1 cellular context compared by ENCODE assay signal in genomic region chr1:155193275-155193990, GRCh38.
TF ChIP-seq lines count a peak whose summit lies in the region.

No MANE protein-coding gene starts in this region.

TF ChIP-seq in HepG2, 621 proteins besides CTCF, POLR2A, EP300 and RAD21 (continued from another document and continues in another):
- TF ChIP-seq KMT2A (CRISPR knock-in tag; IDR thresholded peaks at IDR 0.05) (no peak), ZNF772 (CRISPR knock-in tag; IDR thresholded peaks at IDR 0.05) (peak; percentile 46; the same call in 1 of the 2 replicates), NFRKB (IDR thresholded peaks at IDR 0.05) (no peak), RARG (CRISPR knock-in tag; IDR thresholded peaks at IDR 0.05; ENCODE audit: low read depth) (no peak), HDAC6 (IDR thresholded peaks at IDR 0.05; ENCODE audit: low read depth, low read length) (no peak), CEBPZ (IDR thresholded peaks at IDR 0.05; ENCODE audit: low read length) (no peak), PITX1 (CRISPR knock-in tag; IDR thresholded peaks at IDR 0.05) (peak; percentile 39; the same call in 1 of the 2 replicates), TFAP4 (IDR thresholded peaks at IDR 0.05; ENCODE audit: borderline replicate concordance, low read depth) (no peak), ZNF350 (CRISPR knock-in tag; IDR thresholded peaks at IDR 0.05; ENCODE audit: borderline replicate concordance, low read depth) (peak; percentile 64; the same call in 1 of the 2 replicates), E2F5 (CRISPR knock-in tag; conservative IDR thresholded peaks at IDR 0.05) (0 out of 2 replicates have a peak, but pooled peaks have one; percentile 28), PHF21A (CRISPR knock-in tag; IDR thresholded peaks at IDR 0.05) (no peak), ZXDC (CRISPR knock-in tag; IDR thresholded peaks at IDR 0.05) (no peak), ETS1 (CRISPR knock-in tag; IDR thresholded peaks at IDR 0.05) (no peak), SMARCE1 (IDR thresholded peaks at IDR 0.05; ENCODE audit: borderline replicate concordance) (no peak), ZMAT5 (CRISPR knock-in tag; IDR thresholded peaks at IDR 0.05; ENCODE audit: borderline replicate concordance, low read depth) (no peak), KDM5B (CRISPR knock-in tag; IDR thresholded peaks at IDR 0.05; ENCODE audit: borderline replicate concordance) (no peak), AKAP8 (CRISPR knock-in tag; IDR thresholded peaks at IDR 0.05) (no peak), ZNF225 (CRISPR knock-in tag; IDR thresholded peaks at IDR 0.05) (no peak), CREB1 (IDR thresholded peaks at IDR 0.05) (no peak), CREB1 (CRISPR knock-in tag; IDR thresholded peaks at IDR 0.05) (no peak), KLF9 (CRISPR knock-in tag; IDR thresholded peaks at IDR 0.05; ENCODE audit: low read depth) (no peak), SAP130 (CRISPR knock-in tag; IDR thresholded peaks at IDR 0.05; ENCODE audit: low read depth) (peak; percentile 61), TCF12 (IDR thresholded peaks at IDR 0.05) (no peak), TCF12 (CRISPR knock-in tag; IDR thresholded peaks at IDR 0.05) (no peak), ZNF616 (CRISPR knock-in tag; IDR thresholded peaks at IDR 0.05; ENCODE audit: low read depth) (no peak), ZNF256 (CRISPR knock-in tag; conservative IDR thresholded peaks at IDR 0.05) (no peak), MIER2 (CRISPR knock-in tag; IDR thresholded peaks at IDR 0.05) (no peak), ZNF841 (CRISPR knock-in tag; IDR thresholded peaks at IDR 0.05; ENCODE audit: borderline replicate concordance) (no peak), HMGXB4 (CRISPR knock-in tag; IDR thresholded peaks at IDR 0.05; ENCODE audit: borderline replicate concordance in 1 of 2, low read depth in 1 of 2) (peak; percentile 86 to 88), ZMYM2 (CRISPR knock-in tag; IDR thresholded peaks at IDR 0.05) (no peak), SPEN (CRISPR knock-in tag; IDR thresholded peaks at IDR 0.05; ENCODE audit: low read depth) (0 out of 2 replicates have a peak, but pooled peaks have one; percentile 27), RBFOX2 (IDR thresholded peaks at IDR 0.05; ENCODE audit: low read depth, low read length) (0 out of 2 replicates have a peak, but pooled peaks have one; percentile 25), ZNF678 (CRISPR knock-in tag; IDR thresholded peaks at IDR 0.05) (no peak), ISX (CRISPR knock-in tag; conservative IDR thresholded peaks at IDR 0.05) (no peak), NR3C1 (CRISPR knock-in tag; IDR thresholded peaks at IDR 0.05) (no peak), PATZ1 (CRISPR knock-in tag; IDR thresholded peaks at IDR 0.05) (peak; percentile 54; the same call in 1 of the 2 replicates), POLR2AphosphoS5 (IDR thresholded peaks at IDR 0.05; ENCODE audit: low read depth, low read length) (no peak), ZFP91 (CRISPR knock-in tag; IDR thresholded peaks at IDR 0.05; ENCODE audit: borderline replicate concordance) (peak; percentile 67; the same call in 1 of the 2 replicates), ZNF224 (CRISPR knock-in tag; IDR thresholded peaks at IDR 0.05) (no peak), SCMH1 (CRISPR knock-in tag; IDR thresholded peaks at IDR 0.05; ENCODE audit: borderline replicate concordance) (no peak), GATAD2A (CRISPR knock-in tag; IDR thresholded peaks at IDR 0.05) (peak; percentile 75), GFI1 (CRISPR knock-in tag; IDR thresholded peaks at IDR 0.05; ENCODE audit: borderline replicate concordance) (0 out of 2 replicates have a peak, but pooled peaks have one; percentile 13), TARDBP (CRISPR knock-in tag; IDR thresholded peaks at IDR 0.05) (no peak), TAF15 (IDR thresholded peaks at IDR 0.05; ENCODE audit: low read depth, low read length, poor library complexity, severe bottlenecking) (peak; percentile 62), ZNF33A (CRISPR knock-in tag; IDR thresholded peaks at IDR 0.05; ENCODE audit: borderline replicate concordance) (no peak), PTBP1 (IDR thresholded peaks at IDR 0.05; ENCODE audit: low read depth, low read length, poor library complexity, severe bottlenecking) (no peak), GPBP1L1 (CRISPR knock-in tag; IDR thresholded peaks at IDR 0.05) (no peak), LCORL (IDR thresholded peaks at IDR 0.05) (no peak), LCORL (CRISPR knock-in tag; IDR thresholded peaks at IDR 0.05) (peak; percentile 65; the same call in 1 of the 2 replicates), CCDC6 (CRISPR knock-in tag; IDR thresholded peaks at IDR 0.05) (no peak), JUNB (CRISPR knock-in tag; IDR thresholded peaks at IDR 0.05; ENCODE audit: borderline replicate concordance) (no peak), ZFP90 (CRISPR knock-in tag; IDR thresholded peaks at IDR 0.05; ENCODE audit: borderline replicate concordance) (no peak), NR2F6 (IDR thresholded peaks at IDR 0.05) (no peak), NR2F6 (CRISPR knock-in tag; IDR thresholded peaks at IDR 0.05) (0 out of 2 replicates have a peak, but pooled peaks have one; percentile 17), ZNF30 (CRISPR knock-in tag; IDR thresholded peaks at IDR 0.05) (no peak), ZBTB42 (CRISPR knock-in tag; IDR thresholded peaks at IDR 0.05) (no peak)
